ENCODE assay signal across 18 cellular contexts in genomic region chr16:90031186-90031930, GRCh38. TPM values are rescaled to one million over a fixed set of nuclear protein-coding genes. Genes with fewer than 3 reads are reported as not detected.
DNase-seq lines count a peak whose midpoint lies in the region; ATAC-seq and TF ChIP-seq lines count a peak whose summit lies in the region.
"Had no signal": no experiment of that assay in that cellular context is flagged by ENCODE, and none has a peak within 500 bp of the region (broad histone marks: within the 10 kb centered on the region; RNA-seq: fewer than 3 reads in every experiment).

No MANE protein-coding gene starts in this region.

- no peak overlapping the region for H3K4me3 ChIP-seq in NB4 (ENCODE audit: low read depth, low read length)
- H3K4me3 ChIP-seq: left lung had no signal

- TF ChIP-seq CTCF in NB4 (IDR thresholded peaks at IDR 0.05; ENCODE audit: low read depth, low read length): no peak

- DNase-seq in activated naive CD4-positive, alpha-beta T cell treated with anti-CD3 and anti-CD28 coated beads, Interleukin-2, amount 10 ng/mL, durations not matched to agents 7 days and 5 days: no peak
- peak; percentile 53 for DNase-seq in NB4 (ENCODE audit: low read depth)
- DNase-seq in stimulated activated naive CD8-positive, alpha-beta T cell treated with anti-CD3 and anti-CD28 coated beads, Interleukin-15, amount 100 ng/mL, for 72 hours: no peak
- no peak for DNase-seq in A172 (ENCODE audit: low spot score)
- DNase-seq: Calu3, endodermal cell, Kasumi-1, NCI-H187 treated with DMSO at 0.1 percent for 48 hours, OCI-M1 had no signal

- H3K4me1 Mint-ChIP-seq in activated naive CD4-positive, alpha-beta T cell treated with anti-CD3 and anti-CD28 coated beads, Interleukin-2, amount 50 U/mL, for 24 hours: peaks cover 1% of the 10 kb centered on the region
- H3K4me1 Mint-ChIP-seq in activated naive CD4-positive, alpha-beta T cell treated with anti-CD3 and anti-CD28 coated beads, Interleukin-2, amount 10 ng/mL, durations not matched to agents 7 days and 5 days: peaks cover 6% of the 10 kb centered on the region
- peaks cover 15% of the 10 kb centered on the region for H3K4me1 Mint-ChIP-seq in dendritic cell treated with granulocyte-macrophage colony-stimulating factor and Interleukin-4, amounts not matched to agents 40 ng/mL and 50 ng/mL, for 4 days (ENCODE audit: low read depth)
- H3K4me1 Mint-ChIP-seq in stimulated activated naive CD8-positive, alpha-beta T cell treated with anti-CD3 and anti-CD28 coated beads, Interleukin-15, amount 100 ng/mL, for 72 hours: peaks cover 6% of the 10 kb centered on the region

- H3K9me3 Mint-ChIP-seq in activated naive CD4-positive, alpha-beta T cell treated with anti-CD3 and anti-CD28 coated beads, Interleukin-2, amount 50 U/mL, for 24 hours: no peaks in the 10 kb centered on the region
- H3K9me3 Mint-ChIP-seq in activated naive CD4-positive, alpha-beta T cell treated with anti-CD3 and anti-CD28 coated beads, Interleukin-2, amount 10 ng/mL, durations not matched to agents 7 days and 5 days: no peaks in the 10 kb centered on the region
- no peaks in the 10 kb centered on the region for H3K9me3 Mint-ChIP-seq in dendritic cell treated with granulocyte-macrophage colony-stimulating factor and Interleukin-4, amounts not matched to agents 40 ng/mL and 50 ng/mL, for 4 days
- peaks cover 6 to 12% of the 10 kb centered on the region in 2 donors for H3K9me3 Mint-ChIP-seq in stimulated activated naive CD8-positive, alpha-beta T cell treated with anti-CD3 and anti-CD28 coated beads, Interleukin-15, amount 100 ng/mL, for 72 hours
- H3K9me3 Mint-ChIP-seq: endodermal cell had no signal

- peak; percentile 58 for ATAC-seq in stimulated activated naive CD8-positive, alpha-beta T cell treated with anti-CD3 and anti-CD28 coated beads, Interleukin-15, amount 100 ng/mL, for 72 hours
- ATAC-seq in HG02588 (IDR thresholded peaks at IDR 0.05; ENCODE audit: unreplicated experiment): no peak
- no peak for ATAC-seq in HG02885 (IDR thresholded peaks at IDR 0.05; ENCODE audit: poor library complexity, unreplicated experiment)

- peaks cover 9% of the 10 kb centered on the region for H3K36me3 Mint-ChIP-seq in activated naive CD4-positive, alpha-beta T cell treated with anti-CD3 and anti-CD28 coated beads, Interleukin-2, amount 50 U/mL, for 24 hours
- peaks cover 3% of the 10 kb centered on the region for H3K36me3 Mint-ChIP-seq in activated naive CD4-positive, alpha-beta T cell treated with anti-CD3 and anti-CD28 coated beads, Interleukin-2, amount 10 ng/mL, durations not matched to agents 7 days and 5 days
- H3K36me3 Mint-ChIP-seq in dendritic cell treated with granulocyte-macrophage colony-stimulating factor and Interleukin-4, amounts not matched to agents 40 ng/mL and 50 ng/mL, for 4 days (ENCODE audit: low read depth): peaks cover 15% of the 10 kb centered on the region

- no peak for TF ChIP-seq POLR2A in NB4 (IDR thresholded peaks at IDR 0.05; ENCODE audit: extremely low read depth, insufficient read length)

- peak overlapping the region; percentile 19 for H3K27ac Mint-ChIP-seq in activated naive CD4-positive, alpha-beta T cell treated with anti-CD3 and anti-CD28 coated beads, Interleukin-2, amount 50 U/mL, for 24 hours
- no peak overlapping the region for H3K27ac Mint-ChIP-seq in activated naive CD4-positive, alpha-beta T cell treated with anti-CD3 and anti-CD28 coated beads, Interleukin-2, amount 10 ng/mL, durations not matched to agents 7 days and 5 days
- peak overlapping the region; percentile 37 for H3K27ac Mint-ChIP-seq in dendritic cell treated with granulocyte-macrophage colony-stimulating factor and Interleukin-4, amounts not matched to agents 40 ng/mL and 50 ng/mL, for 4 days
- H3K27ac Mint-ChIP-seq in stimulated activated naive CD8-positive, alpha-beta T cell treated with anti-CD3 and anti-CD28 coated beads, Interleukin-15, amount 100 ng/mL, for 72 hours: peak overlapping the region in 1 of 2 donors; percentile 98
- H3K27ac Mint-ChIP-seq: endodermal cell had no signal

- no peak overlapping the region for H3K4me3 Mint-ChIP-seq in activated naive CD4-positive, alpha-beta T cell treated with anti-CD3 and anti-CD28 coated beads, Interleukin-2, amount 50 U/mL, for 24 hours
- no peak overlapping the region for H3K4me3 Mint-ChIP-seq in activated naive CD4-positive, alpha-beta T cell treated with anti-CD3 and anti-CD28 coated beads, Interleukin-2, amount 10 ng/mL, durations not matched to agents 7 days and 5 days
- H3K4me3 Mint-ChIP-seq in dendritic cell treated with granulocyte-macrophage colony-stimulating factor and Interleukin-4, amounts not matched to agents 40 ng/mL and 50 ng/mL, for 4 days: no peak overlapping the region
- peak overlapping the region in 1 of 2 donors; percentile 67 for H3K4me3 Mint-ChIP-seq in stimulated activated naive CD8-positive, alpha-beta T cell treated with anti-CD3 and anti-CD28 coated beads, Interleukin-15, amount 100 ng/mL, for 72 hours
- H3K4me3 Mint-ChIP-seq: endodermal cell had no signal

- intact Hi-C loops in dendritic cell treated with granulocyte-macrophage colony-stimulating factor and Interleukin-4, amounts not matched to agents 40 ng/mL and 50 ng/mL, for 4 days (cut with micrococcal nuclease): no loop called here

- no peaks in the 10 kb centered on the region for H3K27me3 Mint-ChIP-seq in activated naive CD4-positive, alpha-beta T cell treated with anti-CD3 and anti-CD28 coated beads, Interleukin-2, amount 50 U/mL, for 24 hours
- H3K27me3 Mint-ChIP-seq in activated naive CD4-positive, alpha-beta T cell treated with anti-CD3 and anti-CD28 coated beads, Interleukin-2, amount 10 ng/mL, durations not matched to agents 7 days and 5 days: no peaks in the 10 kb centered on the region
- no peaks in the 10 kb centered on the region for H3K27me3 Mint-ChIP-seq in dendritic cell treated with granulocyte-macrophage colony-stimulating factor and Interleukin-4, amounts not matched to agents 40 ng/mL and 50 ng/mL, for 4 days
- no peaks in the 10 kb centered on the region for H3K27me3 Mint-ChIP-seq in stimulated activated naive CD8-positive, alpha-beta T cell treated with anti-CD3 and anti-CD28 coated beads, Interleukin-15, amount 100 ng/mL, for 72 hours

- CTCF ChIA-PET in activated naive CD4-positive, alpha-beta T cell treated with anti-CD3 and anti-CD28 coated beads, Interleukin-2, amount 10 ng/mL, durations not matched to agents 7 days and 5 days (lab: Charles Lee): no interaction called here

RNA-seq across cellular contexts. Expression of gene DBNDD1, which starts 12.1 kb away (rescaled TPM):
- total RNA-seq in A172 (2014; rRNA removed; shearing (Covaris generic)): 28.9 and 30.1 TPM in 2 replicates

RNA-seq across cellular contexts. Expression of gene PRDM7, which starts 45.8 kb away (rescaled TPM):
- not detected in 2 replicates for total RNA-seq in A172 (2014; rRNA removed; shearing (Covaris generic))
- total RNA-seq: Calu3, cardiac septum, endodermal cell, left lung, myocyte, NCI-H460, pulmonary artery endothelial cell had no signal
